11 cellular contexts compared by ENCODE assay signal in genomic region chr10:72097448-72098300, GRCh38. TPM values are rescaled to one million over a fixed set of nuclear protein-coding genes. Genes with fewer than 3 reads are reported as not detected.
A peak's percentile ranks its signal among the peaks of the same experiment; 100 is the strongest.
DNase-seq lines count a peak whose midpoint lies in the region; ATAC-seq and TF ChIP-seq lines count a peak whose summit lies in the region.
"Had no signal": no experiment of that assay in that cellular context is flagged by ENCODE, and none has a peak within 500 bp of the region (broad histone marks: within the 10 kb centered on the region; RNA-seq: fewer than 3 reads in every experiment).

No MANE protein-coding gene starts in this region.

- no peak for TF ChIP-seq POLR2A in lower leg skin (IDR thresholded peaks at IDR 0.05)

- DNase-seq in AG04449 (ENCODE audit: low read depth, low spot score) (peak; percentile 59), HFFc6 (peak; percentile 95), amniotic stem cell (lab: John Stamatoyannopoulos, UW) (peak; percentile 71), left colon (no peak), lower leg skin (ENCODE audit: low spot score in 2 of 2) (no peak), H7 (no peak)
- DNase-seq: activated B cell treated with CpG ODN at 0.5 μM for 24 hours, GF-D8, tibial artery had no signal

- peak overlapping the region; percentile 70 for H3K27ac Mint-ChIP-seq in HFFc6
- H3K27ac Mint-ChIP-seq: activated B cell treated with CpG ODN at 0.5 μM for 24 hours had no signal

- intact Hi-C loops in left colon (cut with DNase I, micrococcal nuclease) (no loop called here), lower leg skin (cut with DNase I; ENCODE audit: low total_unique reads) (no loop called here)

- H3K27me3 Mint-ChIP-seq in HFFc6 (ENCODE audit: insufficient read depth), result peaks cover 1% of the 10 kb centered on the region; the same call in 1 of the 2 replicates
- H3K27me3 Mint-ChIP-seq: activated B cell treated with CpG ODN at 0.5 μM for 24 hours had no signal

- peaks cover 4% of the 10 kb centered on the region for H3K36me3 ChIP-seq in H7 (replicated peaks; ENCODE audit: control insufficient read depth, insufficient read depth, low read length)

- CTCF ChIA-PET in AG04449 (lab: Yijun Ruan, JAX), result interaction anchor here (0.7 to 1.0 kb wide), 2 partner anchors 13 to 64 kb away, joined by 3 read pairs; no protein-coding TSS in a partner anchor

- H3K27me3 ChIP-seq in H7 (ENCODE audit: control insufficient read depth, insufficient read depth, low read length), result no peaks in the 10 kb centered on the region
- H3K27me3 ChIP-seq: tibial artery had no signal

- TF ChIP-seq CTCF in AG04449 (IDR thresholded peaks at IDR 0.05; ENCODE audit: insufficient read depth, low read length, missing control alignments) (no peak), HFFc6 (IDR thresholded peaks at IDR 0.05) (no peak), lower leg skin (IDR thresholded peaks at IDR 0.05) (no peak)

- ATAC-seq in left colon (peak; percentile 37), GM21360 (IDR thresholded peaks at IDR 0.05; ENCODE audit: unreplicated experiment) (no peak), HG03025 (IDR thresholded peaks at IDR 0.05; ENCODE audit: low FRiP score, unreplicated experiment) (no peak)

- no peak overlapping the region for H3K4me3 ChIP-seq in AG04449 (ENCODE audit: low read depth, low read length)
- H3K4me3 ChIP-seq in lower leg skin (ENCODE audit: low read depth, poor library complexity, severe bottlenecking), result no peak overlapping the region
- H3K4me3 ChIP-seq in H7 (ENCODE audit: insufficient read depth, low read depth, low read length), result no peak overlapping the region
- H3K4me3 ChIP-seq: tibial artery had no signal

- peaks cover 37% of the 10 kb centered on the region for H3K4me1 Mint-ChIP-seq in HFFc6 (ENCODE audit: low read depth)
- H3K4me1 Mint-ChIP-seq: activated B cell treated with CpG ODN at 0.5 μM for 24 hours had no signal

- H3K36me3 Mint-ChIP-seq in HFFc6 (ENCODE audit: low read depth), result peaks cover 36% of the 10 kb centered on the region

- H3K4me3 Mint-ChIP-seq in HFFc6, result peak overlapping the region; percentile 59
- H3K4me3 Mint-ChIP-seq: activated B cell treated with CpG ODN at 0.5 μM for 24 hours had no signal

- H3K9me3 Mint-ChIP-seq in HFFc6, result no peaks in the 10 kb centered on the region
- H3K9me3 Mint-ChIP-seq: activated B cell treated with CpG ODN at 0.5 μM for 24 hours had no signal

- POLR2A ChIA-PET in AG04449 (lab: Yijun Ruan, JAX), result no interaction called here

- 85 to 86% methylated on average over 9 of the region's 9 CpGs for WGBS in lower leg skin, 2 donors

RNA-seq across cellular contexts. Expression of gene SPOCK2, which starts 9.3 kb away (rescaled TPM):
- not detected for total RNA-seq in HFFc6 (2021; fragmentation: NEBNext Ultra II Directional; extraction: Animal tissue kit (Norgen Biotek cat#: 25700))
- total RNA-seq in left colon (1 to 10 TPM; 2.3 to 4.5 TPM), lower leg skin (1 to 10 TPM in 3 of 4 donors, under 1 TPM in 1; 0.65 to 3.9 (median 3.5) TPM)
- 1.3 TPM in 2 replicates for total RNA-seq in H7 (2014; rRNA removed; shearing (Covaris generic))

Comparison
In these comparisons a context has a peak if more than half of its experiments do, and no peak if none do; other contexts are left out.
1. DNase-seq: peak in AG04449 (single experiment), HFFc6 (single experiment) and amniotic stem cell (single experiment); none in left colon (0 of 2), lower leg skin (0 of 2) and H7 (single experiment).